1 cellular context compared by ENCODE assay signal in the genomic region with DNA sequence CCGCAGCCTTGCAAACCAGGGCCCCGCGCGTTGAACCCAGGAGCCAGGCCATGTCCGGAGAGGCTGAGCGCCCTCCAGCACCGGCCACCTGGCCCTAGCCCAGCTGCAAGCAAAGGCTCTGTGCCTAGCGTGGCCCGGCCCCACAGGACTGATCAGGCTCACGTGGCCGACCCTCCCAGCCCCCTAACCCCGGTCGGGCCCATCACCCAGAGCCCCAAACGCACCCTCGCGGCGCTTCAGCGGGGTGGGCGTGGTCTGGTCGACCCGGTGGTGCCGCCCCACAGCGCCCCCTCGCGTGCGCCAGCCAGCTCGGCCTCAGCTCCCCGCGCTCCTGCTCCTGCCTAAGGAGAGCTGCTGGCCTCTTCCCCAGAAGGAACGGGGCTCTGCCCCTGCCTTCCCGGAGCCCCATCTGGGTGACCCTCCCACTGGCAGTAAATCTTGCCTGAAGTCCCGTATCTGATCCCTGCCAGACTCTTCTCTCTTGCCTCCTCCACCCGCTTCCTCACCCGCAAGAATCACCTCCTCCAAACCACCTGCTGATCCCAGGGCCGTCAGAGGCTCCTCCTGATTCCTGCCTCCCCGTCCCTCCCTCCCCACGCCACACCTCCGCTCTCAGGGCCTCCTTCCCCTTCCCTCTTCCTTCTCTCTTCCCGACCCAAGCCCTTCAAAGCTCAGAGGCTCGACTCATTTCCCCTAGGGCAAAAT.
TF ChIP-seq lines count a peak whose summit lies in the region.

No MANE protein-coding gene starts in this region.

TF ChIP-seq in GM12878, 131 proteins besides CTCF, POLR2A, EP300 and RAD21 (continued from another document):
- TF ChIP-seq, protein P1, sequence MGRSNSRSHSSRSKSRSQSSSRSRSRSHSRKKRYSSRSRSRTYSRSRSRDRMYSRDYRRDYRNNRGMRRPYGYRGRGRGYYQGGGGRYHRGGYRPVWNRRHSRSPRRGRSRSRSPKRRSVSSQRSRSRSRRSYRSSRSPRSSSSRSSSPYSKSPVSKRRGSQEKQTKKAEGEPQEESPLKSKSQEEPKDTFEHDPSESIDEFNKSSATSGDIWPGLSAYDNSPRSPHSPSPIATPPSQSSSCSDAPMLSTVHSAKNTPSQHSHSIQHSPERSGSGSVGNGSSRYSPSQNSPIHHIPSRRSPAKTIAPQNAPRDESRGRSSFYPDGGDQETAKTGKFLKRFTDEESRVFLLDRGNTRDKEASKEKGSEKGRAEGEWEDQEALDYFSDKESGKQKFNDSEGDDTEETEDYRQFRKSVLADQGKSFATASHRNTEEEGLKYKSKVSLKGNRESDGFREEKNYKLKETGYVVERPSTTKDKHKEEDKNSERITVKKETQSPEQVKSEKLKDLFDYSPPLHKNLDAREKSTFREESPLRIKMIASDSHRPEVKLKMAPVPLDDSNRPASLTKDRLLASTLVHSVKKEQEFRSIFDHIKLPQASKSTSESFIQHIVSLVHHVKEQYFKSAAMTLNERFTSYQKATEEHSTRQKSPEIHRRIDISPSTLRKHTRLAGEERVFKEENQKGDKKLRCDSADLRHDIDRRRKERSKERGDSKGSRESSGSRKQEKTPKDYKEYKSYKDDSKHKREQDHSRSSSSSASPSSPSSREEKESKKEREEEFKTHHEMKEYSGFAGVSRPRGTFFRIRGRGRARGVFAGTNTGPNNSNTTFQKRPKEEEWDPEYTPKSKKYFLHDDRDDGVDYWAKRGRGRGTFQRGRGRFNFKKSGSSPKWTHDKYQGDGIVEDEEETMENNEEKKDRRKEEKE (IDR thresholded peaks at IDR 0.05), result no peak
- TF ChIP-seq FOXK2 (IDR thresholded peaks at IDR 0.05), result no peak
- TF ChIP-seq PML (IDR thresholded peaks at IDR 0.05; ENCODE audit: low read length), result no peak
- no peak for TF ChIP-seq ZBED1 (IDR thresholded peaks at IDR 0.05; ENCODE audit: borderline replicate concordance)
- TF ChIP-seq, protein P2, sequence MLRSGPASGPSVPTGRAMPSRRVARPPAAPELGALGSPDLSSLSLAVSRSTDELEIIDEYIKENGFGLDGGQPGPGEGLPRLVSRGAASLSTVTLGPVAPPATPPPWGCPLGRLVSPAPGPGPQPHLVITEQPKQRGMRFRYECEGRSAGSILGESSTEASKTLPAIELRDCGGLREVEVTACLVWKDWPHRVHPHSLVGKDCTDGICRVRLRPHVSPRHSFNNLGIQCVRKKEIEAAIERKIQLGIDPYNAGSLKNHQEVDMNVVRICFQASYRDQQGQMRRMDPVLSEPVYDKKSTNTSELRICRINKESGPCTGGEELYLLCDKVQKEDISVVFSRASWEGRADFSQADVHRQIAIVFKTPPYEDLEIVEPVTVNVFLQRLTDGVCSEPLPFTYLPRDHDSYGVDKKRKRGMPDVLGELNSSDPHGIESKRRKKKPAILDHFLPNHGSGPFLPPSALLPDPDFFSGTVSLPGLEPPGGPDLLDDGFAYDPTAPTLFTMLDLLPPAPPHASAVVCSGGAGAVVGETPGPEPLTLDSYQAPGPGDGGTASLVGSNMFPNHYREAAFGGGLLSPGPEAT (IDR thresholded peaks at IDR 0.05; ENCODE audit: low read depth), result no peak
- no peak for TF ChIP-seq CHD2 (IDR thresholded peaks at IDR 0.05; ENCODE audit: borderline replicate concordance, low read depth, low read length)
- 0 out of 2 replicates have a peak, but pooled peaks have one; percentile 20 for TF ChIP-seq IKZF1 (conservative IDR thresholded peaks at IDR 0.05)
- no peak for TF ChIP-seq NFXL1 (IDR thresholded peaks at IDR 0.05; ENCODE audit: borderline replicate concordance)
- TF ChIP-seq, protein P3, sequence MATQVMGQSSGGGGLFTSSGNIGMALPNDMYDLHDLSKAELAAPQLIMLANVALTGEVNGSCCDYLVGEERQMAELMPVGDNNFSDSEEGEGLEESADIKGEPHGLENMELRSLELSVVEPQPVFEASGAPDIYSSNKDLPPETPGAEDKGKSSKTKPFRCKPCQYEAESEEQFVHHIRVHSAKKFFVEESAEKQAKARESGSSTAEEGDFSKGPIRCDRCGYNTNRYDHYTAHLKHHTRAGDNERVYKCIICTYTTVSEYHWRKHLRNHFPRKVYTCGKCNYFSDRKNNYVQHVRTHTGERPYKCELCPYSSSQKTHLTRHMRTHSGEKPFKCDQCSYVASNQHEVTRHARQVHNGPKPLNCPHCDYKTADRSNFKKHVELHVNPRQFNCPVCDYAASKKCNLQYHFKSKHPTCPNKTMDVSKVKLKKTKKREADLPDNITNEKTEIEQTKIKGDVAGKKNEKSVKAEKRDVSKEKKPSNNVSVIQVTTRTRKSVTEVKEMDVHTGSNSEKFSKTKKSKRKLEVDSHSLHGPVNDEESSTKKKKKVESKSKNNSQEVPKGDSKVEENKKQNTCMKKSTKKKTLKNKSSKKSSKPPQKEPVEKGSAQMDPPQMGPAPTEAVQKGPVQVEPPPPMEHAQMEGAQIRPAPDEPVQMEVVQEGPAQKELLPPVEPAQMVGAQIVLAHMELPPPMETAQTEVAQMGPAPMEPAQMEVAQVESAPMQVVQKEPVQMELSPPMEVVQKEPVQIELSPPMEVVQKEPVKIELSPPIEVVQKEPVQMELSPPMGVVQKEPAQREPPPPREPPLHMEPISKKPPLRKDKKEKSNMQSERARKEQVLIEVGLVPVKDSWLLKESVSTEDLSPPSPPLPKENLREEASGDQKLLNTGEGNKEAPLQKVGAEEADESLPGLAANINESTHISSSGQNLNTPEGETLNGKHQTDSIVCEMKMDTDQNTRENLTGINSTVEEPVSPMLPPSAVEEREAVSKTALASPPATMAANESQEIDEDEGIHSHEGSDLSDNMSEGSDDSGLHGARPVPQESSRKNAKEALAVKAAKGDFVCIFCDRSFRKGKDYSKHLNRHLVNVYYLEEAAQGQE (IDR thresholded peaks at IDR 0.05; ENCODE audit: low read depth, low read length), result no peak
- no peak for TF ChIP-seq RELA (IDR thresholded peaks at IDR 0.05; ENCODE audit: borderline replicate concordance, partially characterized antibody)
- TF ChIP-seq BRCA1 (IDR thresholded peaks at IDR 0.05; ENCODE audit: low read depth, low read length), result no peak
- TF ChIP-seq SMAD5 (IDR thresholded peaks at IDR 0.05; ENCODE audit: low read depth), result no peak
- no peak for TF ChIP-seq HDAC2 (IDR thresholded peaks at IDR 0.05)
- no peak for TF ChIP-seq KDM1A (IDR thresholded peaks at IDR 0.05; ENCODE audit: borderline replicate concordance)
- TF ChIP-seq ETV6 (conservative IDR thresholded peaks at IDR 0.05 in 1 of 2, IDR thresholded peaks at IDR 0.05 in 1 of 2; ENCODE audit: borderline replicate concordance in 1 of 2, low read depth in 1 of 2), result no peak
- TF ChIP-seq, protein P4, sequence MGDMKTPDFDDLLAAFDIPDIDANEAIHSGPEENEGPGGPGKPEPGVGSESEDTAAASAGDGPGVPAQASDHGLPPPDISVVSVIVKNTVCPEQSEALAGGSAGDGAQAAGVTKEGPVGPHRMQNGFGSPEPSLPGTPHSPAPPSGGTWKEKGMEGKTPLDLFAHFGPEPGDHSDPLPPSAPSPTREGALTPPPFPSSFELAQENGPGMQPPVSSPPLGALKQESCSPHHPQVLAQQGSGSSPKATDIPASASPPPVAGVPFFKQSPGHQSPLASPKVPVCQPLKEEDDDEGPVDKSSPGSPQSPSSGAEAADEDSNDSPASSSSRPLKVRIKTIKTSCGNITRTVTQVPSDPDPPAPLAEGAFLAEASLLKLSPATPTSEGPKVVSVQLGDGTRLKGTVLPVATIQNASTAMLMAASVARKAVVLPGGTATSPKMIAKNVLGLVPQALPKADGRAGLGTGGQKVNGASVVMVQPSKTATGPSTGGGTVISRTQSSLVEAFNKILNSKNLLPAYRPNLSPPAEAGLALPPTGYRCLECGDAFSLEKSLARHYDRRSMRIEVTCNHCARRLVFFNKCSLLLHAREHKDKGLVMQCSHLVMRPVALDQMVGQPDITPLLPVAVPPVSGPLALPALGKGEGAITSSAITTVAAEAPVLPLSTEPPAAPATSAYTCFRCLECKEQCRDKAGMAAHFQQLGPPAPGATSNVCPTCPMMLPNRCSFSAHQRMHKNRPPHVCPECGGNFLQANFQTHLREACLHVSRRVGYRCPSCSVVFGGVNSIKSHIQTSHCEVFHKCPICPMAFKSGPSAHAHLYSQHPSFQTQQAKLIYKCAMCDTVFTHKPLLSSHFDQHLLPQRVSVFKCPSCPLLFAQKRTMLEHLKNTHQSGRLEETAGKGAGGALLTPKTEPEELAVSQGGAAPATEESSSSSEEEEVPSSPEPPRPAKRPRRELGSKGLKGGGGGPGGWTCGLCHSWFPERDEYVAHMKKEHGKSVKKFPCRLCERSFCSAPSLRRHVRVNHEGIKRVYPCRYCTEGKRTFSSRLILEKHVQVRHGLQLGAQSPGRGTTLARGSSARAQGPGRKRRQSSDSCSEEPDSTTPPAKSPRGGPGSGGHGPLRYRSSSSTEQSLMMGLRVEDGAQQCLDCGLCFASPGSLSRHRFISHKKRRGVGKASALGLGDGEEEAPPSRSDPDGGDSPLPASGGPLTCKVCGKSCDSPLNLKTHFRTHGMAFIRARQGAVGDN (IDR thresholded peaks at IDR 0.05), result no peak
- no peak for TF ChIP-seq CBX5 (IDR thresholded peaks at IDR 0.05; ENCODE audit: low read depth)
- no peak for TF ChIP-seq JUNB (IDR thresholded peaks at IDR 0.05)
- TF ChIP-seq BCL11A (IDR thresholded peaks at IDR 0.05; ENCODE audit: low read depth, low read length), result no peak
- TF ChIP-seq SIX5 (IDR thresholded peaks at IDR 0.05; ENCODE audit: low read depth, low read length, severe bottlenecking), result no peak
- peak; percentile 27; the same call in 1 of the 2 replicates for TF ChIP-seq SMC3 (IDR thresholded peaks at IDR 0.05; ENCODE audit: borderline replicate concordance, low read length)
- TF ChIP-seq YY1 (IDR thresholded peaks at IDR 0.05; ENCODE audit: low read depth, low read length), result 0 out of 2 replicates have a peak, but pooled peaks have one; percentile 37
- TF ChIP-seq, protein P5, sequence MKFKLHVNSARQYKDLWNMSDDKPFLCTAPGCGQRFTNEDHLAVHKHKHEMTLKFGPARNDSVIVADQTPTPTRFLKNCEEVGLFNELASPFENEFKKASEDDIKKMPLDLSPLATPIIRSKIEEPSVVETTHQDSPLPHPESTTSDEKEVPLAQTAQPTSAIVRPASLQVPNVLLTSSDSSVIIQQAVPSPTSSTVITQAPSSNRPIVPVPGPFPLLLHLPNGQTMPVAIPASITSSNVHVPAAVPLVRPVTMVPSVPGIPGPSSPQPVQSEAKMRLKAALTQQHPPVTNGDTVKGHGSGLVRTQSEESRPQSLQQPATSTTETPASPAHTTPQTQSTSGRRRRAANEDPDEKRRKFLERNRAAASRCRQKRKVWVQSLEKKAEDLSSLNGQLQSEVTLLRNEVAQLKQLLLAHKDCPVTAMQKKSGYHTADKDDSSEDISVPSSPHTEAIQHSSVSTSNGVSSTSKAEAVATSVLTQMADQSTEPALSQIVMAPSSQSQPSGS (IDR thresholded peaks at IDR 0.05; ENCODE audit: low read length), result no peak
- no peak for TF ChIP-seq CBFB (IDR thresholded peaks at IDR 0.05; ENCODE audit: low read depth)
